ENCODE assay signal across 2 cellular contexts in genomic region chr3:195120199-195120556, GRCh38.
A peak's percentile ranks its signal among the peaks of the same experiment; 100 is the strongest.
TF ChIP-seq lines count a peak whose summit lies in the region.

No MANE protein-coding gene starts in this region.

TF ChIP-seq in HepG2, 621 proteins besides CTCF, POLR2A, EP300 and RAD21 (continued from another document):
- TF ChIP-seq CHD4 (IDR thresholded peaks at IDR 0.05; ENCODE audit: borderline replicate concordance, low read length) (peak; percentile 82), MYNN (CRISPR knock-in tag; IDR thresholded peaks at IDR 0.05; ENCODE audit: low read depth) (no peak), KLF6 (CRISPR knock-in tag; IDR thresholded peaks at IDR 0.05) (no peak), KMT2A (CRISPR knock-in tag; IDR thresholded peaks at IDR 0.05) (0 out of 2 replicates have a peak, but pooled peaks have one; percentile 4), GFI1 (CRISPR knock-in tag; IDR thresholded peaks at IDR 0.05; ENCODE audit: borderline replicate concordance) (no peak), RCOR2 (CRISPR knock-in tag; IDR thresholded peaks at IDR 0.05) (peak; percentile 67; the same call in 1 of the 2 replicates), KDM1A (CRISPR knock-in tag; IDR thresholded peaks at IDR 0.05) (0 out of 2 replicates have a peak, but pooled peaks have one; percentile 52), ZNF629 (CRISPR knock-in tag; conservative IDR thresholded peaks at IDR 0.05) (peak; percentile 98)

TF ChIP-seq in H1, 55 proteins besides CTCF, POLR2A, EP300 and RAD21:
- TF ChIP-seq, protein P1, sequence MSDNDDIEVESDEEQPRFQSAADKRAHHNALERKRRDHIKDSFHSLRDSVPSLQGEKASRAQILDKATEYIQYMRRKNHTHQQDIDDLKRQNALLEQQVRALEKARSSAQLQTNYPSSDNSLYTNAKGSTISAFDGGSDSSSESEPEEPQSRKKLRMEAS (IDR thresholded peaks at IDR 0.05) = no peak
- TF ChIP-seq KDM1A (IDR thresholded peaks at IDR 0.05; ENCODE audit: borderline replicate concordance, low read length) = peak; percentile 90
- TF ChIP-seq, protein P2, sequence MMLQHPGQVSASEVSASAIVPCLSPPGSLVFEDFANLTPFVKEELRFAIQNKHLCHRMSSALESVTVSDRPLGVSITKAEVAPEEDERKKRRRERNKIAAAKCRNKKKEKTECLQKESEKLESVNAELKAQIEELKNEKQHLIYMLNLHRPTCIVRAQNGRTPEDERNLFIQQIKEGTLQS (IDR thresholded peaks at IDR 0.05; ENCODE audit: insufficient read depth, low read depth, low read length) = no peak
